ENCODE assay signal across 14 cellular contexts in genomic region chr1:115643636-115644035, GRCh38. TPM values are rescaled to one million over a fixed set of nuclear protein-coding genes. Genes with fewer than 3 reads are reported as not detected.
DNase-seq lines count a peak whose midpoint lies in the region; ATAC-seq and TF ChIP-seq lines count a peak whose summit lies in the region.
"Had no signal": no experiment of that assay in that cellular context is flagged by ENCODE, and none has a peak within 500 bp of the region (broad histone marks: within the 10 kb centered on the region; RNA-seq: fewer than 3 reads in every experiment).

No MANE protein-coding gene starts in this region.

- H3K4me3 Mint-ChIP-seq in WTC11 (peak overlapping the region; percentile 83), mesothelial cell of epicardium (peak overlapping the region; percentile 89)

- H3K36me3 ChIP-seq in BLaER1 (no peaks in the 10 kb centered on the region), ES-I3 (ENCODE audit: insufficient read depth, low read length) (no peaks in the 10 kb centered on the region)
- H3K36me3 ChIP-seq: spleen had no signal

- H4K20me1 ChIP-seq in BLaER1 = peaks cover 48% of the 10 kb centered on the region

- H3K27ac Mint-ChIP-seq in WTC11 (no peak overlapping the region), mesothelial cell of epicardium (peak overlapping the region; percentile 93)
- H3K27ac Mint-ChIP-seq: effector memory CD8-positive, alpha-beta T cell had no signal

- H3K36me3 Mint-ChIP-seq in WTC11 (peaks cover 7% of the 10 kb centered on the region), mesothelial cell of epicardium (peaks cover 2% of the 10 kb centered on the region)

- no peak for TF ChIP-seq CTCF in WTC11 (IDR thresholded peaks at IDR 0.05)
- no peak for TF ChIP-seq CTCF in mesothelial cell of epicardium (IDR thresholded peaks at IDR 0.05; ENCODE audit: unreplicated experiment)

- no peaks in the 10 kb centered on the region for H3K27me3 ChIP-seq in BLaER1

- peaks cover 35% of the 10 kb centered on the region for H3K4me1 Mint-ChIP-seq in WTC11
- H3K4me1 Mint-ChIP-seq in mesothelial cell of epicardium = peaks cover 10% of the 10 kb centered on the region

- H3K9me3 ChIP-seq in BLaER1 (peaks cover 10% of the 10 kb centered on the region), ES-I3 (ENCODE audit: control insufficient read depth, insufficient read depth, low read length) (no peaks in the 10 kb centered on the region; the same call in 1 of the 2 replicates)

- DNase-seq in WTC11 (ENCODE audit: low spot score) (no peak), mesothelial cell of epicardium (ENCODE audit: low spot score in 2 of 2, unreplicated experiment in 2 of 2) (no peak), left lobe of liver (ENCODE audit: low spot score) (no peak), posterior vena cava (ENCODE audit: low spot score) (no peak), NCI-H2107 treated with DMSO at 0.1 percent for 48 hours (lab: John Stamatoyannopoulos, UW; ENCODE audit: unreplicated experiment) (no peak)
- DNase-seq: activated CD4-positive, alpha-beta T cell treated with anti-CD3 and anti-CD28 coated beads, Interleukin-2, amount 50 U/mL, for 1 hour; effector memory CD8-positive, alpha-beta T cell; hypothalamus; MV-4-11; SIG-M5; spleen had no signal

- H3K4me2 ChIP-seq in BLaER1 = peak overlapping the region; percentile 85

- ATAC-seq in WTC11 = no peak
- no peak for ATAC-seq in left lobe of liver
- ATAC-seq in HG02970 (IDR thresholded peaks at IDR 0.05; ENCODE audit: low FRiP score, unreplicated experiment) = no peak
- ATAC-seq: effector memory CD8-positive, alpha-beta T cell had no signal

- CTCF ChIA-PET in WTC11 (lab: Charles Lee) = interaction anchor here (1.1 to 4.2 kb wide), 3 partner anchors 35 to 74 kb away, joined by 3 to 28 read pairs (median 6); no protein-coding TSS in a partner anchor

- intact Hi-C loops in posterior vena cava (cut with DNase I) = loop anchor here in 1 of 2 donors (10.0 kb wide), 1 partner anchor 491 kb away; no protein-coding TSS in a partner anchor

- peaks cover 10% of the 10 kb centered on the region; the same call in 1 of the 2 replicates for H3K27me3 Mint-ChIP-seq in WTC11 (ENCODE audit: low read depth)
- no peaks in the 10 kb centered on the region for H3K27me3 Mint-ChIP-seq in mesothelial cell of epicardium (ENCODE audit: low read depth)

- peaks cover 16% of the 10 kb centered on the region for H3K9me3 Mint-ChIP-seq in WTC11
- H3K9me3 Mint-ChIP-seq in mesothelial cell of epicardium = peaks cover 15% of the 10 kb centered on the region

- H3K4me3 ChIP-seq in BLaER1 = peak overlapping the region; percentile 84; the same call in 1 of the 2 replicates

- H3K27ac ChIP-seq in BLaER1 = no peak overlapping the region

- POLR2A ChIA-PET in WTC11 (lab: Charles Lee) = no interaction called here

- H3K9ac ChIP-seq in BLaER1 (no peak overlapping the region), ES-I3 (ENCODE audit: low read depth, low read length) (0 out of 2 replicates have a peak overlapping the region, but pooled peaks have one; percentile 93)

- H3K4me1 ChIP-seq in BLaER1 (peaks cover 29% of the 10 kb centered on the region), ES-I3 (ENCODE audit: insufficient read depth, low read length) (peaks cover 31% of the 10 kb centered on the region)

TF ChIP-seq in WTC11, 78 proteins besides CTCF, POLR2A, EP300 and RAD21 (continues in another document):
- TF ChIP-seq ZNF512 (CRISPR knock-in tag; IDR thresholded peaks at IDR 0.05; ENCODE audit: borderline replicate concordance) (no peak), SP1 (CRISPR knock-in tag; conservative IDR thresholded peaks at IDR 0.05) (no peak), MAX (CRISPR knock-in tag; IDR thresholded peaks at IDR 0.05) (no peak), TEAD1 (CRISPR knock-in tag; IDR thresholded peaks at IDR 0.05) (no peak), SOX15 (CRISPR knock-in tag; IDR thresholded peaks at IDR 0.05) (no peak), E2F1 (CRISPR knock-in tag; IDR thresholded peaks at IDR 0.05) (no peak), ZBTB43 (CRISPR knock-in tag; IDR thresholded peaks at IDR 0.05) (no peak), NR3C1 (CRISPR knock-in tag; conservative IDR thresholded peaks at IDR 0.05; ENCODE audit: low read depth) (no peak), PREB (CRISPR knock-in tag; IDR thresholded peaks at IDR 0.05; ENCODE audit: borderline replicate concordance) (no peak), ZNF532 (CRISPR knock-in tag; IDR thresholded peaks at IDR 0.05; ENCODE audit: borderline replicate concordance) (no peak)

RNA-seq across cellular contexts. Expression of gene VANGL1, which starts 1.9 kb away (rescaled TPM):
- total RNA-seq in WTC11 (2021) (13.3 to 15.8 TPM (median 13.9 TPM) in 3 replicates), mesothelial cell of epicardium (16.0 to 17.0 TPM (median 16.0 TPM) in 3 replicates), left lobe of liver (3.6 TPM), posterior vena cava (10 to 100 TPM; 13.5 to 16.3 TPM)
